24 cellular contexts compared by ENCODE assay signal in genomic region chr7:40356871-40357676, GRCh38.
DNase-seq lines count a peak whose midpoint lies in the region; ATAC-seq, FAIRE-seq and TF ChIP-seq lines count a peak whose summit lies in the region.
"Had no signal": no experiment of that assay in that cellular context is flagged by ENCODE, and none has a peak within 500 bp of the region (broad histone marks: within the 10 kb centered on the region; RNA-seq: fewer than 3 reads in every experiment).

No MANE protein-coding gene starts in this region.

- no peak overlapping the region for H2AK9ac ChIP-seq in IMR-90 (replicated peaks; ENCODE audit: low read depth, low read length, poor library complexity)

- no peaks in the 10 kb centered on the region for H3K79me2 ChIP-seq in ACC112 (ENCODE audit: control insufficient read depth, insufficient read depth, low read length, unreplicated experiment)

- FAIRE-seq in H54 (lab: Jason Lieb, UNC), result no peak

- intact Hi-C loops in IMR-90 (cut with micrococcal nuclease), result no loop called here

- H3K4me3 ChIP-seq in ACC112 (ENCODE audit: low read depth, low read length) (no peak overlapping the region), IMR-90 (ENCODE audit: insufficient read depth, low read depth, low read length) (no peak overlapping the region), astrocyte of the spinal cord (ENCODE audit: low read depth, low read length) (no peak overlapping the region)
- H3K4me3 ChIP-seq: adrenal gland; BLaER1 treated with 17β-estradiol and CSF1 and Interleukin-3, amounts not matched to agents 10 nM and 100 nM; gastroesophageal sphincter; HAP-1; lung; transverse colon had no signal

- no peak overlapping the region; the same call in 1 of the 2 replicates for H2AK5ac ChIP-seq in IMR-90 (ENCODE audit: low read depth, low read length)

- H3K18ac ChIP-seq in IMR-90 (ENCODE audit: low read depth, low read length), result no peak overlapping the region

- H2BK20ac ChIP-seq in IMR-90 (ENCODE audit: low read depth, low read length), result no peak overlapping the region

- no peak overlapping the region for H3K14ac ChIP-seq in IMR-90 (replicated peaks; ENCODE audit: low read depth, low read length)

- no peak overlapping the region for H3K9ac ChIP-seq in IMR-90 (ENCODE audit: low read depth, low read length)
- H3K9ac ChIP-seq: BLaER1 treated with 17β-estradiol and CSF1 and Interleukin-3, amounts not matched to agents 10 nM and 100 nM had no signal

- POLR2A ChIA-PET in IMR-90 (lab: Charles Lee; ENCODE audit: unreplicated experiment), result no interaction called here

- TF ChIP-seq CTCF in IMR-90 (conservative IDR thresholded peaks at IDR 0.05; ENCODE audit: low read depth, low read length) (no peak), astrocyte of the spinal cord (IDR thresholded peaks at IDR 0.05; ENCODE audit: low read depth, low read length) (no peak)

- H2BK15ac ChIP-seq in IMR-90 (ENCODE audit: low read depth, low read length), result no peak overlapping the region

- ATAC-seq in IMR-90 (ENCODE audit: low read depth) (peak; percentile 37), GM19035 (IDR thresholded peaks at IDR 0.05; ENCODE audit: unreplicated experiment) (no peak)
- ATAC-seq: gastroesophageal sphincter had no signal

- CTCF ChIA-PET in IMR-90 (lab: Yijun Ruan, JAX), result interaction anchor here (0.5 to 0.7 kb wide), 3 partner anchors 200 to 498 kb away, joined by 3 to 4 read pairs (median 3); no protein-coding TSS in a partner anchor

- peaks cover 3% of the 10 kb centered on the region; the same call in 1 of the 2 replicates for H3K9me1 ChIP-seq in IMR-90 (ENCODE audit: insufficient read depth, low read length)

- no peak overlapping the region for H2AFZ ChIP-seq in ACC112 (ENCODE audit: low read length, unreplicated experiment)
- no peak overlapping the region for H2AFZ ChIP-seq in IMR-90 (replicated peaks; ENCODE audit: low read length, poor library complexity)

- no peaks in the 10 kb centered on the region for H3K9me3 ChIP-seq in IMR-90 (ENCODE audit: control insufficient read depth, insufficient read depth, low read length)
- H3K9me3 ChIP-seq: adrenal gland; BLaER1 treated with 17β-estradiol and CSF1 and Interleukin-3, amounts not matched to agents 10 nM and 100 nM; gastroesophageal sphincter; HAP-1; neutrophil; transverse colon had no signal

- H3K36me3 ChIP-seq in ACC112 (ENCODE audit: insufficient read depth, low read length) (no peaks in the 10 kb centered on the region), IMR-90 (ENCODE audit: control insufficient read depth, insufficient read depth, low read length) (no peaks in the 10 kb centered on the region)
- H3K36me3 ChIP-seq: adrenal gland; BLaER1 treated with 17β-estradiol and CSF1 and Interleukin-3, amounts not matched to agents 10 nM and 100 nM; gastroesophageal sphincter; HAP-1; neutrophil; transverse colon had no signal

- no peak overlapping the region for H4K8ac ChIP-seq in IMR-90 (ENCODE audit: low read depth in 2 of 2, low read length in 2 of 2)

- H3K56ac ChIP-seq in IMR-90 (ENCODE audit: extremely low read depth, insufficient read depth, low read length), result no peak overlapping the region

- BruUV-seq in IMR-90 (replicated peaks; lab: Mats Ljungman, UMichigan), result no TSS peak

- no peak overlapping the region for H3K23ac ChIP-seq in IMR-90 (ENCODE audit: low read depth, low read length)

- WGBS in IMR-90 (ENCODE audit: extremely low coverage in 2 of 2, insufficient read length in 1 of 2), 2 experiments, result 56% methylated on average over 3 of the region's 6 CpGs; no CpG with 5 or more reads in 1 of the 2 experiments

- dilution Hi-C loops in IMR-90 (cut with HindIII; ENCODE audit: low sequenced_read_pairs, unreplicated experiment), result no loop called here

- no peak overlapping the region for H4K5ac ChIP-seq in IMR-90 (ENCODE audit: low read depth, low read length)

- peak; percentile 47 for DNase-seq in IMR-90
- peak; percentile 45 for DNase-seq in astrocyte of the spinal cord (ENCODE audit: low read depth, low spot score)
- peak; percentile 47 for DNase-seq in iris pigment epithelial cell (ENCODE audit: low read depth)
- no peak for DNase-seq in activated T-cell treated with anti-CD3 and anti-CD28 coated beads, Interleukin-2, amount 50 U/mL, for 1 hour
- DNase-seq in H54 (ENCODE audit: insufficient read length, low spot score), result no peak
- no peak for DNase-seq in HT-29 (ENCODE audit: low spot score)
- DNase-seq: activated B cell treated with CpG ODN at 0.5 μM for 24 hours; activated CD4-positive, alpha-beta memory T cell treated with anti-CD3 and anti-CD28 coated beads for 36 hours; activated effector memory CD4-positive, alpha-beta T cell treated with Interleukin-2 at 50 U/mL for 16 hours; adrenal gland; caudate nucleus; kidney; NCI-H146; NCI-H524 treated with DMSO at 0.1 percent for 48 hours; stimulated activated CD4-positive, alpha-beta T cell treated with anti-CD3 and anti-CD28 coated beads, Interleukin-4, amount 100 ng/mL, for 4 hours; T1000; transverse colon had no signal

- H3K4me1 ChIP-seq in ACC112 (ENCODE audit: control insufficient read depth, insufficient read depth, low read length, unreplicated experiment) (peaks cover 11% of the 10 kb centered on the region), IMR-90 (ENCODE audit: control insufficient read depth, insufficient read depth, low read length) (peaks cover 2% of the 10 kb centered on the region; the same call in 1 of the 2 replicates)
- H3K4me1 ChIP-seq: BLaER1 treated with 17β-estradiol and CSF1 and Interleukin-3, amounts not matched to agents 10 nM and 100 nM; gastroesophageal sphincter; HAP-1; transverse colon had no signal

- H3K27ac ChIP-seq in ACC112 (ENCODE audit: low read depth, low read length), result peak overlapping the region; percentile 21; the same call in 1 of the 2 replicates
- H3K27ac ChIP-seq in IMR-90 (ENCODE audit: insufficient read depth, low read length), result no peak overlapping the region
- H3K27ac ChIP-seq: adrenal gland; BLaER1 treated with 17β-estradiol and CSF1 and Interleukin-3, amounts not matched to agents 10 nM and 100 nM; gastroesophageal sphincter; neutrophil; transverse colon had no signal

- no peak overlapping the region for H2BK5ac ChIP-seq in IMR-90 (ENCODE audit: low read depth, low read length, poor library complexity, severe bottlenecking)

- no peak for TF ChIP-seq RAD21 in IMR-90 (IDR thresholded peaks at IDR 0.05; ENCODE audit: low read length)

- no peaks in the 10 kb centered on the region for H3K27me3 ChIP-seq in ACC112 (ENCODE audit: insufficient read depth, low read length)
- no peaks in the 10 kb centered on the region for H3K27me3 ChIP-seq in IMR-90 (ENCODE audit: control insufficient read depth, insufficient read depth, low read length)
- H3K27me3 ChIP-seq: adrenal gland; BLaER1 treated with 17β-estradiol and CSF1 and Interleukin-3, amounts not matched to agents 10 nM and 100 nM; gastroesophageal sphincter; neutrophil; transverse colon had no signal

- no peak overlapping the region for H3K4ac ChIP-seq in IMR-90 (ENCODE audit: low read depth, low read length)

- no peak for TF ChIP-seq POLR2A in IMR-90 (IDR thresholded peaks at IDR 0.05; ENCODE audit: low read depth, low read length)
- no peak for TF ChIP-seq POLR2A in H54 (IDR thresholded peaks at IDR 0.05; ENCODE audit: low read depth, low read length)

- H3K79me1 ChIP-seq in IMR-90 (ENCODE audit: low read depth in 1 of 2, low read length in 2 of 2), result no peaks in the 10 kb centered on the region

- no peak overlapping the region for H3K4me2 ChIP-seq in IMR-90 (ENCODE audit: low read depth, low read length)
- H3K4me2 ChIP-seq: BLaER1 treated with 17β-estradiol and CSF1 and Interleukin-3, amounts not matched to agents 10 nM and 100 nM had no signal

- no peaks in the 10 kb centered on the region for H4K20me1 ChIP-seq in IMR-90 (ENCODE audit: insufficient read depth, low read length)
- H4K20me1 ChIP-seq: BLaER1 treated with 17β-estradiol and CSF1 and Interleukin-3, amounts not matched to agents 10 nM and 100 nM had no signal

- no peak overlapping the region for H2BK120ac ChIP-seq in IMR-90 (ENCODE audit: low read depth, low read length)

- H4K91ac ChIP-seq in IMR-90 (ENCODE audit: insufficient read depth, low read depth, low read length), result no peak overlapping the region

- in situ Hi-C loops in IMR-90 (cut with MboI; ENCODE audit: low sequenced_read_pairs), result no loop called here
- in situ Hi-C loops in astrocyte of the spinal cord (cut with HindIII; ENCODE audit: low sequenced_read_pairs), result no loop called here

TF ChIP-seq in IMR-90, 13 proteins besides CTCF, POLR2A, EP300 and RAD21:
- peak; percentile 47 for TF ChIP-seq FOS (IDR thresholded peaks at IDR 0.05; ENCODE audit: low read depth, low read length)
- no peak for TF ChIP-seq CHD1 (IDR thresholded peaks at IDR 0.05; ENCODE audit: low read depth, low read length)
- TF ChIP-seq RFX5 (IDR thresholded peaks at IDR 0.05; ENCODE audit: low read depth, low read length), result no peak
TF ChIP-seq in IMR-90: peak in this region for 1.

Comparison
In these comparisons a context has a peak if more than half of its experiments do, and no peak if none do; other contexts are left out.
1. DNase-seq: peak in IMR-90 (single experiment), astrocyte of the spinal cord (single experiment) and iris pigment epithelial cell (single experiment); none in activated T-cell treated with anti-CD3 and anti-CD28 coated beads, Interleukin-2, amount 50 U/mL, for 1 hour (single experiment), H54 (single experiment) and HT-29 (single experiment).